In the genomic region with DNA sequence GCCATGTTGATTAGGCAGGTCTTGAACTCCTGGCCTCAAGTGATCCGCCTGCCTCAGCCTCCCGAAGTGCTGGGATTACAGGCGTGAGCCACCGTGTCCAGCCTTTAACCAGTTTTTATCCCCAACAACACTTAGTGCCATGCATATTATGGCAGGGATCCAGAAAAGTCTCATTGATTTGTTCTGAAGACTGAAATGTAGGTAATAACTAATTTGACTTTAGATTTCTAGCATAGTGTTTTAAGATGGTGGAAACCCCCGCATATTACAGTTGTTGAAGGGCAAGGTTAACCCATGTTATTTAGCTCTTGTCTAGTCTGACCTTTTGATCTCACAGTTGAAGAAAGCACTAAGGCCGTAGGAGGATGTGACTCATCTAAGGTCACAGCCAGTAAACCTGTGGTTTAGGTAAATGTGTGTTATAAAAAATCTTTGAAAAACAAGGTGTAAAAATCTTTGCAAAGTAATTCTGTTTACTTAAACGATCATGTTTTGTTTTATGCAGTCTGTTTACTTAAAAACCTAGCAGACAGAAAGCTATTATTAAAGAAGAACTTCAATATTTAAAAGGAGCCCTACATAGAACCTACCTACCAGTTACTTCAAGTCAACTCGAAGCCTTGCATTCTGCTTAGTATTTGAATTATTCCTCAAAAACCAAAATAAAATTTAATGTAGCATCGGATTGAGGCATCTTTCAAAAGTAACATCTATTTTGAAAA, we compare ENCODE assay signal across 9 cellular contexts. TPM values are rescaled to one million over a fixed set of nuclear protein-coding genes. Genes with fewer than 3 reads are reported as not detected.
A peak's percentile ranks its signal among the peaks of the same experiment; 100 is the strongest.
DNase-seq lines count a peak whose midpoint lies in the region; ATAC-seq, FAIRE-seq and TF ChIP-seq lines count a peak whose summit lies in the region.
"Had no signal": no experiment of that assay in that cellular context is flagged by ENCODE, and none has a peak within 500 bp of the region (broad histone marks: within the 10 kb centered on the region; RNA-seq: fewer than 3 reads in every experiment).

No MANE protein-coding gene starts in this region.

- H3K9me3 Mint-ChIP-seq in natural killer cell treated with Interleukin-12 subunit alpha and Interleukin-12 subunit beta and Interleukin-15 and Interleukin-18, amount 100 ng/mL, for 72 hours = no peaks in the 10 kb centered on the region

- TF ChIP-seq POLR2A in testis (IDR thresholded peaks at IDR 0.05) = no peak

- H3K36me3 ChIP-seq in testis (ENCODE audit: low read depth, missing control alignments) = no peaks in the 10 kb centered on the region
- H3K36me3 ChIP-seq: right lobe of liver had no signal

- H3K4me1 ChIP-seq in testis = no peaks in the 10 kb centered on the region
- H3K4me1 ChIP-seq: right lobe of liver had no signal

- no peaks in the 10 kb centered on the region for H3K9me3 ChIP-seq in testis
- H3K9me3 ChIP-seq: right lobe of liver had no signal

- intact Hi-C loops in testis (cut with DNase I; ENCODE audit: low total_unique reads) = no loop called here
- intact Hi-C loops in left ventricle myocardium superior (cut with micrococcal nuclease) = no loop called here

- no peak overlapping the region for H3K27ac ChIP-seq in testis
- H3K27ac ChIP-seq: right lobe of liver had no signal

- peaks cover 32 to 34% of the 10 kb centered on the region in 2 donors for H3K4me1 Mint-ChIP-seq in natural killer cell treated with Interleukin-12 subunit alpha and Interleukin-12 subunit beta and Interleukin-15 and Interleukin-18, amount 100 ng/mL, for 72 hours (ENCODE audit: low read depth in 2 of 2)

- H3K27ac Mint-ChIP-seq in natural killer cell treated with Interleukin-12 subunit alpha and Interleukin-12 subunit beta and Interleukin-15 and Interleukin-18, amount 100 ng/mL, for 72 hours = peak overlapping the region; percentile 71 to 72

- H3K27me3 Mint-ChIP-seq in natural killer cell treated with Interleukin-12 subunit alpha and Interleukin-12 subunit beta and Interleukin-15 and Interleukin-18, amount 100 ng/mL, for 72 hours = no peaks in the 10 kb centered on the region

- no peak for FAIRE-seq in D721Med (lab: Jason Lieb, UNC)

- peak overlapping the region; percentile 47 for H3K4me3 Mint-ChIP-seq in natural killer cell treated with Interleukin-12 subunit alpha and Interleukin-12 subunit beta and Interleukin-15 and Interleukin-18, amount 100 ng/mL, for 72 hours

- peak; percentile 74 for ATAC-seq in GM19035 (IDR thresholded peaks at IDR 0.05; ENCODE audit: unreplicated experiment)
- ATAC-seq in HG03139 (IDR thresholded peaks at IDR 0.05; ENCODE audit: unreplicated experiment) = peak; percentile 70
- peak; percentile 82 for ATAC-seq in natural killer cell treated with Interleukin-12 subunit alpha and Interleukin-12 subunit beta and Interleukin-15 and Interleukin-18, amount 100 ng/mL, for 72 hours
- no peak for ATAC-seq in left ventricle myocardium superior

- 87 to 89% methylated on average over 8 to 9 of the region's 9 CpGs for WGBS in testis, 2 donors

- H3K4me3 ChIP-seq in testis = no peak overlapping the region
- H3K4me3 ChIP-seq: right lobe of liver had no signal

- H3K27me3 ChIP-seq in testis = no peaks in the 10 kb centered on the region
- H3K27me3 ChIP-seq: right lobe of liver had no signal

- DNase-seq in activated CD4-positive, alpha-beta T cell treated with anti-CD3 and anti-CD28 coated beads for 48 hours = peak; percentile 60
- DNase-seq in natural killer cell treated with Interleukin-12 subunit alpha and Interleukin-12 subunit beta and Interleukin-15 and Interleukin-18, amount 100 ng/mL, for 72 hours (ENCODE audit: low spot score) = peak; percentile 68
- DNase-seq in amniotic stem cell (lab: John Stamatoyannopoulos, UW) (no peak), testis (no peak), left ventricle myocardium superior (no peak), D721Med (ENCODE audit: insufficient read length, low spot score) (no peak)
- DNase-seq: right lobe of liver had no signal

- no peaks in the 10 kb centered on the region for H3K36me3 Mint-ChIP-seq in natural killer cell treated with Interleukin-12 subunit alpha and Interleukin-12 subunit beta and Interleukin-15 and Interleukin-18, amount 100 ng/mL, for 72 hours

- TF ChIP-seq CTCF in testis (IDR thresholded peaks at IDR 0.05) (no peak), D721Med (IDR thresholded peaks at IDR 0.05; ENCODE audit: insufficient read depth, missing control alignments) (no peak)

RNA-seq across cellular contexts. Expression of gene BICDL1, which starts 24.8 kb away (rescaled TPM):
- total RNA-seq in natural killer cell treated with Interleukin-12 subunit alpha and Interleukin-12 subunit beta and Interleukin-15 and Interleukin-18, amount 100 ng/mL, for 72 hours = 1 to 10 TPM; 4.3 to 9.8 TPM
- total RNA-seq in testis (100 to 1,000 TPM in 1 of 2 donors, 10 to 100 TPM in 1; 78.3 to 131 TPM), left ventricle myocardium superior (4.7 TPM)
- 41.4 TPM for polyA plus RNA-seq in testis (ENCODE audit: insufficient read depth, low read depth, low replicate concordance)

Comparison
In these comparisons a context has a peak if more than half of its experiments do, and no peak if none do; other contexts are left out.
1. DNase-seq: peak in activated CD4-positive, alpha-beta T cell treated with anti-CD3 and anti-CD28 coated beads for 48 hours (single experiment) and natural killer cell treated with Interleukin-12 subunit alpha and Interleukin-12 subunit beta and Interleukin-15 and Interleukin-18, amount 100 ng/mL, for 72 hours (single experiment); none in amniotic stem cell (single experiment), testis (single experiment), left ventricle myocardium superior (single experiment) and D721Med (single experiment).
2. RNA of gene BICDL1, which starts 24.8 kb away (total RNA-seq): 78.3 to 131 TPM in testis; 4.3 to 9.8 TPM in natural killer cell treated with Interleukin-12 subunit alpha and Interleukin-12 subunit beta and Interleukin-15 and Interleukin-18, amount 100 ng/mL, for 72 hours and 4.7 TPM in left ventricle myocardium superior (single experiment); every median in the first group is over 4 times any median in the second.